In genomic region chr2:96758987-96759386, GRCh38 we compare ENCODE assay signal across 1 cellular context.
TF ChIP-seq lines count a peak whose summit lies in the region.

No MANE protein-coding gene starts in this region.

TF ChIP-seq in HCT116, 20 proteins besides CTCF, POLR2A, EP300 and RAD21 (continued from another document):
- no peak for TF ChIP-seq REST (IDR thresholded peaks at IDR 0.05; ENCODE audit: low read depth)
- TF ChIP-seq SIN3A (IDR thresholded peaks at IDR 0.05; ENCODE audit: low read depth) = no peak
- no peak for TF ChIP-seq ELF1 (IDR thresholded peaks at IDR 0.05; ENCODE audit: borderline replicate concordance, low read depth)
- no peak for TF ChIP-seq EZH2phosphoT487 (IDR thresholded peaks at IDR 0.05; ENCODE audit: borderline replicate concordance)
- TF ChIP-seq POLR2AphosphoS5 (IDR thresholded peaks at IDR 0.05; ENCODE audit: low read depth, low read length) = no peak
- TF ChIP-seq CEBPB (IDR thresholded peaks at IDR 0.05; ENCODE audit: low read depth) = no peak
- TF ChIP-seq EZH2 (IDR thresholded peaks at IDR 0.05) = no peak
- no peak for TF ChIP-seq ATF3 (IDR thresholded peaks at IDR 0.05)
- TF ChIP-seq FOSL1 (IDR thresholded peaks at IDR 0.05; ENCODE audit: low read depth) = no peak
